Comparison of ENCODE assay signal across 8 cellular contexts in the genomic region with DNA sequence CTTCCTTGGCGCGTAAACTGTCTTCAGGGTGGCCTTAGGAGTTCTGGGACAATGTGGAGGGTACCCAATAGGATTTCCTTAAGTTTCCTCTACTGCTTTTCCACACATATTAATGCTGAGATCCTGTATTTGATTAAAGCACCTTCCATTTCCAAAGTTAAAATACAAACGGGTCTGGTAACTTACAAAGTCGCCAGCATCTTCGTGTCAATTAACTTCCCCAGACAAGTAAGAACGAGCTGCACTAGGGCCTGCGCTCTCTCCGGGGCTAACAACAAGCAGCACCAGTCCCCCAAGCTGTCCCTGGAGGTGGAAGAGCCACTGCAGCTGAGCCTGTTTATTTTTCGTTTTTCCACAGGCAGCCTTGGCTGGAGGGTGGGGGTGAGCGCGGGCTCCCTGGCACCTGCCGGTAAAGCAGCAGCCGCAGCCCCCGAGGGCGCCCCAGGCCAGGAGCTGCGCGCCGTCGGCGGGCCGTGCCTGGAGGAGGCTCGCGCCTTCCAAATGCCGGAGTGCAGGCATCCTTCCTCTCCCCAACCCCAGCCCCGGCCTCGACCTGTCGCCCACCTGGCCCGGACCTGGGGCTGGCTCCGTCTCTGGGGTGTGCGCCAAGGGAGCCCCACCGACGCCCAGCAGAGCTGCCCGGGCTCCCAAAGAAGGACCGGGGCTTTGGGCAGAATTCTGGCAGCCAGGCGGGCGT.
DNase-seq lines count a peak whose midpoint lies in the region; ATAC-seq lines count a peak whose summit lies in the region.

No MANE protein-coding gene starts in this region.

- H3K4me3 Mint-ChIP-seq in activated naive CD8-positive, alpha-beta T cell treated with anti-CD3 and anti-CD28 coated beads, Interleukin-2, amount 10 ng/mL, durations not matched to agents 7 days and 5 days: peak overlapping the region; percentile 22

- WGBS in mesendoderm (ENCODE audit: extremely low coverage, insufficient coverage, low lambda C conversion rate): no CpG with 5 or more reads among the region's 36 CpGs

- no peaks in the 10 kb centered on the region for H3K9me3 Mint-ChIP-seq in activated naive CD8-positive, alpha-beta T cell treated with anti-CD3 and anti-CD28 coated beads, Interleukin-2, amount 10 ng/mL, durations not matched to agents 7 days and 5 days

- POLR2A ChIA-PET in activated naive CD8-positive, alpha-beta T cell treated with anti-CD3 and anti-CD28 coated beads, Interleukin-2, amount 10 ng/mL, durations not matched to agents 7 days and 5 days (lab: Charles Lee): no interaction called here

- H3K4me3 ChIP-seq in BLaER1: peak overlapping the region; percentile 39; the same call in 1 of the 2 replicates
- H3K4me3 ChIP-seq in mesendoderm (ENCODE audit: low read length): no peak overlapping the region

- H3K4me1 ChIP-seq in BLaER1 (0 out of 2 replicates have a peak, but pooled peaks cover 4% of the 10 kb centered on the region), mesendoderm (ENCODE audit: control insufficient read depth, low read depth, low read length) (no peaks in the 10 kb centered on the region)

- no peak overlapping the region for H3K23ac ChIP-seq in mesendoderm (ENCODE audit: low read length)

- no peak overlapping the region for H3K27ac Mint-ChIP-seq in activated naive CD8-positive, alpha-beta T cell treated with anti-CD3 and anti-CD28 coated beads, Interleukin-2, amount 10 ng/mL, durations not matched to agents 7 days and 5 days

- H2BK120ac ChIP-seq in mesendoderm (ENCODE audit: low read depth, low read length): no peak overlapping the region

- peaks cover 70% of the 10 kb centered on the region for H3K27me3 Mint-ChIP-seq in activated naive CD8-positive, alpha-beta T cell treated with anti-CD3 and anti-CD28 coated beads, Interleukin-2, amount 10 ng/mL, durations not matched to agents 7 days and 5 days

- H3K27me3 ChIP-seq in BLaER1: peaks cover 58% of the 10 kb centered on the region
- peaks cover 34% of the 10 kb centered on the region for H3K27me3 ChIP-seq in mesendoderm (ENCODE audit: insufficient read depth, low read length, poor library complexity)

- H4K5ac ChIP-seq in mesendoderm (ENCODE audit: low read length): no peak overlapping the region

- no peak overlapping the region for H2AK5ac ChIP-seq in mesendoderm (ENCODE audit: low read length)

- H4K8ac ChIP-seq in mesendoderm (ENCODE audit: low read depth, low read length): no peak overlapping the region

- peaks cover 9% of the 10 kb centered on the region for H3K4me1 Mint-ChIP-seq in activated naive CD8-positive, alpha-beta T cell treated with anti-CD3 and anti-CD28 coated beads, Interleukin-2, amount 10 ng/mL, durations not matched to agents 7 days and 5 days

- H3K4ac ChIP-seq in mesendoderm (ENCODE audit: low read depth, low read length): no peak overlapping the region

- no peaks in the 10 kb centered on the region for H3K79me1 ChIP-seq in mesendoderm (ENCODE audit: low read length)

- H3K18ac ChIP-seq in mesendoderm (ENCODE audit: low read length): no peak overlapping the region

- H3K36me3 ChIP-seq in BLaER1 (no peaks in the 10 kb centered on the region), mesendoderm (ENCODE audit: control insufficient read depth, insufficient read depth, low read length) (no peaks in the 10 kb centered on the region)

- H3K9me3 ChIP-seq in BLaER1: peaks cover 26% of the 10 kb centered on the region

- peaks cover 29% of the 10 kb centered on the region; the same call in 1 of the 2 replicates for H4K20me1 ChIP-seq in BLaER1

- H2BK15ac ChIP-seq in mesendoderm (replicated peaks; ENCODE audit: low read depth): no peak overlapping the region

- H3K4me2 ChIP-seq in BLaER1 (no peak overlapping the region), mesendoderm (ENCODE audit: low read length) (peak overlapping the region; percentile 5)

- H2BK5ac ChIP-seq in mesendoderm (ENCODE audit: low read length): no peak overlapping the region

- peak; percentile 31 for ATAC-seq in GM18909 (IDR thresholded peaks at IDR 0.05; ENCODE audit: poor library complexity, unreplicated experiment)
- peak; percentile 23 for ATAC-seq in HG03095 (IDR thresholded peaks at IDR 0.05; ENCODE audit: unreplicated experiment)
- ATAC-seq in activated naive CD8-positive, alpha-beta T cell treated with anti-CD3 and anti-CD28 coated beads, Interleukin-2, amount 10 ng/mL, durations not matched to agents 7 days and 5 days (ENCODE audit: low read depth): no peak

- no peak overlapping the region for H3K56ac ChIP-seq in mesendoderm (ENCODE audit: low read length)

- H3K9ac ChIP-seq in BLaER1: no peak overlapping the region
- no peak overlapping the region for H3K9ac ChIP-seq in mesendoderm (ENCODE audit: low read length)

- DNase-seq in activated naive CD8-positive, alpha-beta T cell treated with anti-CD3 and anti-CD28 coated beads, Interleukin-2, amount 10 ng/mL, durations not matched to agents 7 days and 5 days: peak; percentile 36
- DNase-seq in mesendoderm (peak; percentile 24), NCI-H128 (lab: John Stamatoyannopoulos, UW; ENCODE audit: unreplicated experiment) (no peak), mesenteric fat pad (ENCODE audit: low spot score) (no peak), NCI-H2227 treated with DMSO at 0.1 percent for 48 hours (lab: John Stamatoyannopoulos, UW) (no peak)

- no peaks in the 10 kb centered on the region for H3K36me3 Mint-ChIP-seq in activated naive CD8-positive, alpha-beta T cell treated with anti-CD3 and anti-CD28 coated beads, Interleukin-2, amount 10 ng/mL, durations not matched to agents 7 days and 5 days

- H3K27ac ChIP-seq in BLaER1: no peak overlapping the region
- no peak overlapping the region for H3K27ac ChIP-seq in mesendoderm (ENCODE audit: low read depth, low read length)

- H3K79me2 ChIP-seq in mesendoderm (ENCODE audit: control insufficient read depth, insufficient read depth, low read length): no peaks in the 10 kb centered on the region

Comparison
In these comparisons a context has a peak if more than half of its experiments do, and no peak if none do; other contexts are left out.
1. DNase-seq: peak in activated naive CD8-positive, alpha-beta T cell treated with anti-CD3 and anti-CD28 coated beads, Interleukin-2, amount 10 ng/mL, durations not matched to agents 7 days and 5 days (single experiment) and mesendoderm (single experiment); none in NCI-H128 (single experiment), mesenteric fat pad (single experiment) and NCI-H2227 treated with DMSO at 0.1 percent for 48 hours (single experiment).